Comparison of ENCODE assay signal across 11 cellular contexts in genomic region chr7:115217373-115217772, GRCh38.
DNase-seq lines count a peak whose midpoint lies in the region; ATAC-seq, FAIRE-seq and TF ChIP-seq lines count a peak whose summit lies in the region.
"Had no signal": no experiment of that assay in that cellular context is flagged by ENCODE, and none has a peak within 500 bp of the region (broad histone marks: within the 10 kb centered on the region; RNA-seq: fewer than 3 reads in every experiment).

No MANE protein-coding gene starts in this region.

- TF ChIP-seq CTCF in A673 (conservative IDR thresholded peaks at IDR 0.05; ENCODE audit: low read depth, low read length) (peak; percentile 49; the same call in 1 of the 2 replicates), GM10248 (IDR thresholded peaks at IDR 0.05; ENCODE audit: control extremely low read depth, extremely low read depth, low read depth, missing control alignments) (peak; percentile 31), endothelial cell of umbilical vein (IDR thresholded peaks at IDR 0.05; ENCODE audit: extremely low read depth in 1 of 2, insufficient read depth in 1 of 2, low read depth in 1 of 2, low read length in 2 of 2) (peak in 1 of 2 donors; percentile 8), mucosa of descending colon (IDR thresholded peaks at IDR 0.05) (no peak)

- H3K27me3 ChIP-seq in A673 (replicated peaks; ENCODE audit: insufficient read depth, low read depth, low read length, poor library complexity): no peaks in the 10 kb centered on the region
- peaks cover 0 to 3% of the 10 kb centered on the region in 2 experiments for H3K27me3 ChIP-seq in endothelial cell of umbilical vein (ENCODE audit: control insufficient read depth in 2 of 2, insufficient read depth in 2 of 2, low read length in 2 of 2)
- H3K27me3 ChIP-seq in small intestine (ENCODE audit: control insufficient read depth in 2 of 2, insufficient read depth in 2 of 2, low read length in 2 of 2): no peaks in the 10 kb centered on the region

- ATAC-seq in GM21423 (IDR thresholded peaks at IDR 0.05; ENCODE audit: unreplicated experiment) (no peak), mucosa of descending colon (no peak)

- H3K4me1 ChIP-seq in A673 (ENCODE audit: insufficient read depth, low read length, poor library complexity, severe bottlenecking): peaks cover 12% of the 10 kb centered on the region
- H3K4me1 ChIP-seq in endothelial cell of umbilical vein (ENCODE audit: control insufficient read depth, extremely low read depth, insufficient read depth, low read length): no peaks in the 10 kb centered on the region
- no peaks in the 10 kb centered on the region for H3K4me1 ChIP-seq in mucosa of descending colon (ENCODE audit: low read depth)
- H3K4me1 ChIP-seq in small intestine (ENCODE audit: control insufficient read depth in 2 of 2, insufficient read depth in 1 of 2, low read depth in 1 of 2, low read length in 1 of 2): no peaks in the 10 kb centered on the region

- H3K9me3 ChIP-seq in A673 (ENCODE audit: low read depth, low read length, poor library complexity, severe bottlenecking) (no peaks in the 10 kb centered on the region), endothelial cell of umbilical vein (replicated peaks; ENCODE audit: control insufficient read depth, insufficient read depth, low read length) (no peaks in the 10 kb centered on the region), mucosa of descending colon (no peaks in the 10 kb centered on the region), small intestine (ENCODE audit: control insufficient read depth, low read depth) (no peaks in the 10 kb centered on the region)

- FAIRE-seq in endothelial cell of umbilical vein (lab: Jason Lieb, UNC) (no peak), small intestine (lab: Jason Lieb, UNC) (no peak)
- FAIRE-seq: astrocyte had no signal

- H3K9ac ChIP-seq in endothelial cell of umbilical vein (replicated peaks; ENCODE audit: extremely low read depth, insufficient read depth, low read length): no peak overlapping the region

- H4K20me1 ChIP-seq in endothelial cell of umbilical vein (replicated peaks; ENCODE audit: control insufficient read depth, extremely low read depth, insufficient read depth, low read length): no peaks in the 10 kb centered on the region

- CTCF ChIA-PET in A673 (lab: Charles Lee) (interaction anchor here (1.4 kb wide), 1 partner anchor 352 kb away, joined by 4 read pairs; no protein-coding TSS in a partner anchor), GM10248 (lab: Yijun Ruan, JAX) (interaction anchor here (0.7 to 3.6 kb wide), 9 partner anchors 9 to 353 kb away, joined by 3 to 23 read pairs (median 3); no protein-coding TSS in a partner anchor), endothelial cell of umbilical vein (lab: Charles Lee) (interaction anchor here (0.7 to 2.9 kb wide), 22 partner anchors 8 to 1136 kb away, joined by 3 to 139 read pairs (median 4); no protein-coding TSS in a partner anchor)

- H3K27ac ChIP-seq in A673 (ENCODE audit: low read depth, low read length, poor library complexity, severe bottlenecking): no peak overlapping the region
- no peak overlapping the region for H3K27ac ChIP-seq in endothelial cell of umbilical vein (ENCODE audit: insufficient read depth, low read depth, low read length)
- H3K27ac ChIP-seq in small intestine (ENCODE audit: low read depth in 1 of 2, low read length in 1 of 2): no peak overlapping the region

- no peak overlapping the region for H3K4me3 ChIP-seq in A673 (ENCODE audit: low read depth, low read length, poor library complexity, severe bottlenecking)
- no peak overlapping the region for H3K4me3 ChIP-seq in endothelial cell of umbilical vein (replicated peaks in 1 of 3; ENCODE audit: insufficient read depth in 1 of 3, low read depth in 1 of 3, low read length in 3 of 3)
- H3K4me3 ChIP-seq in mucosa of descending colon: no peak overlapping the region
- no peak overlapping the region for H3K4me3 ChIP-seq in small intestine (ENCODE audit: low read depth in 1 of 2, low read length in 2 of 2)

- WGBS in small intestine, 3 donors: 40 to 85% (median 82%) methylated on average over 1 of the region's 1 CpG

- dilution Hi-C loops in endothelial cell of umbilical vein (cut with MboI; ENCODE audit: extremely low pct_ligation_motif_present, low sequenced_read_pairs): no loop called here

- DNase-seq in A673 (ENCODE audit: low spot score): peak; percentile 31
- no peak for DNase-seq in GM10248 (ENCODE audit: extremely low spot score)
- DNase-seq in NCI-H69 (lab: John Stamatoyannopoulos, UW): peak; percentile 61
- DNase-seq in endothelial cell of umbilical vein (ENCODE audit: low read depth, low spot score): peak; percentile 22
- no peak for DNase-seq in mucosa of descending colon
- no peak for DNase-seq in small intestine
- no peak for DNase-seq in HuH-7 (ENCODE audit: low spot score)
- DNase-seq: DMS79 treated with DMSO at 0.1 percent for 48 hours, naive B cell had no signal

- H3K9me1 ChIP-seq in endothelial cell of umbilical vein (replicated peaks; ENCODE audit: control insufficient read depth, extremely low read depth, insufficient read depth, low read length): no peaks in the 10 kb centered on the region

- POLR2A ChIA-PET in A673 (lab: Charles Lee; ENCODE audit: low non-redundant PET): no interaction called here
- POLR2A ChIA-PET in GM10248 (lab: Yijun Ruan, JAX): no interaction called here
- POLR2A ChIA-PET in endothelial cell of umbilical vein (lab: Charles Lee): no interaction called here

- no peak overlapping the region for H2AFZ ChIP-seq in endothelial cell of umbilical vein (ENCODE audit: low read depth, low read length)

- H3K4me2 ChIP-seq in endothelial cell of umbilical vein (ENCODE audit: insufficient read depth, low read length): no peak overlapping the region

- H3K36me3 ChIP-seq in A673 (ENCODE audit: insufficient read depth, low read length, poor library complexity, severe bottlenecking) (no peaks in the 10 kb centered on the region), endothelial cell of umbilical vein (ENCODE audit: control insufficient read depth in 2 of 2, extremely low read depth in 1 of 2, insufficient read depth in 2 of 2, low read length in 2 of 2) (no peaks in the 10 kb centered on the region), mucosa of descending colon (ENCODE audit: low read depth) (no peaks in the 10 kb centered on the region), small intestine (ENCODE audit: control insufficient read depth in 2 of 2, insufficient read depth in 2 of 2, low read length in 2 of 2) (no peaks in the 10 kb centered on the region)

- H3K79me2 ChIP-seq in endothelial cell of umbilical vein (ENCODE audit: control insufficient read depth, insufficient read depth, low read length): no peaks in the 10 kb centered on the region

- no peak for TF ChIP-seq POLR2A in endothelial cell of umbilical vein (IDR thresholded peaks at IDR 0.05; ENCODE audit: low read depth, low read length)

- BruUV-seq in A673 (replicated peaks; lab: Mats Ljungman, UMichigan) (no TSS peak), endothelial cell of umbilical vein (replicated peaks; lab: Mats Ljungman, UMichigan) (no TSS peak)

- intact Hi-C loops in A673 (cut with micrococcal nuclease; ENCODE audit: unreplicated experiment): loop anchor here (10.0 kb wide), 1 partner anchor 353 kb away; no protein-coding TSS in a partner anchor
- intact Hi-C loops in endothelial cell of umbilical vein (cut with micrococcal nuclease): loop anchor here (1.0 to 5.0 kb wide), 2 partner anchors 295 to 352 kb away; partner anchors contain the start of gene MDFIC
- intact Hi-C loops in mucosa of descending colon (cut with DNase I, micrococcal nuclease): no loop called here

TF ChIP-seq in endothelial cell of umbilical vein, 7 proteins besides CTCF, POLR2A, EP300 and RAD21:
- TF ChIP-seq MAX (IDR thresholded peaks at IDR 0.05; ENCODE audit: insufficient read depth, insufficient read length): no peak
- no peak for TF ChIP-seq MYC (IDR thresholded peaks at IDR 0.05; ENCODE audit: low read depth, low read length)
- TF ChIP-seq POLR2AphosphoS5 (IDR thresholded peaks at IDR 0.05; ENCODE audit: insufficient read depth, low read depth, low read length): no peak
- TF ChIP-seq JUN (IDR thresholded peaks at IDR 0.05; ENCODE audit: borderline replicate concordance, insufficient read depth, insufficient read length, low read depth): no peak
- no peak for TF ChIP-seq FOS (IDR thresholded peaks at IDR 0.05; ENCODE audit: borderline replicate concordance, insufficient read depth, low read length)
- no peak for TF ChIP-seq EZH2 (IDR thresholded peaks at IDR 0.05; ENCODE audit: borderline replicate concordance, low read depth, low read length, severe bottlenecking)
- TF ChIP-seq GATA2 (IDR thresholded peaks at IDR 0.05; ENCODE audit: insufficient read depth, insufficient read length, low read depth, low read length): no peak

Comparison
In these comparisons a context has a peak if more than half of its experiments do, and no peak if none do; other contexts are left out.
1. DNase-seq: peak in A673 (single experiment), NCI-H69 (single experiment) and endothelial cell of umbilical vein (single experiment); none in GM10248 (single experiment), mucosa of descending colon (0 of 3), small intestine (single experiment) and HuH-7 (single experiment).
2. intact Hi-C loops: an anchor here in A673 (10.0 kb wide) and endothelial cell of umbilical vein (1.0 to 5.0 kb wide); none called in mucosa of descending colon.